Comparison of ENCODE assay signal across 1 cellular context in the genomic region with DNA sequence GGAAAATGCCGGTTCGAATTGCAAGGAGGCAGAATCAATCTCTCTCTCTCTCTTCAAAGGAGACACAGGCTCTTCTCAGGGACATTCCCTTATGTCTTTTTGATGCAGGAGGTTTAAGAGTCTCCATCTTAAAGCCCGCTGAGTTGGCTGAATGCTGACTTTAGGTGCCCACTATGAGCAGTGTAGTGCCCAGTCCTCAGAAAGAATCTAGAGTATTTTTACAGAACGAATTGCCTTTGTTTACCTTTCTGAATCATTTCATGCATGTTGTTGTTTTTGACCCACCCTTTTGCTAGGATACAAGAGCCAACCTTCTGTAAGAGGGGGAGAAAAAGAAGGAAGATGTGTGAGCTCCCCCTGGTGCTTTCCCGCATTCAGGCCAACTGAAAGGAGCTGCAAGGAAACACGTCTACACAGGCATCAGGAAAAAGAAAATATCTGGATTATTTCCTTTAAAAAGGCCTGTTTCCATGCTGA.
TF ChIP-seq lines count a peak whose summit lies in the region.

No MANE protein-coding gene starts in this region.

TF ChIP-seq in HEK293, 187 proteins besides CTCF, POLR2A, EP300 and RAD21:
- TF ChIP-seq ZNF148 (tag by site-specific recombination; IDR thresholded peaks at IDR 0.05; ENCODE audit: borderline replicate concordance) (no peak), IKZF3 (tag by site-specific recombination; IDR thresholded peaks at IDR 0.05) (peak; percentile 76), ZSCAN30 (tag by site-specific recombination; IDR thresholded peaks at IDR 0.05) (peak; percentile 41; the same call in 1 of the 2 replicates), ZNF335 (tag by site-specific recombination; conservative IDR thresholded peaks at IDR 0.05) (peak; percentile 86), ZNF654 (tag by site-specific recombination; IDR thresholded peaks at IDR 0.05; ENCODE audit: low read depth) (peak; percentile 57), ZNF513 (tag by site-specific recombination; IDR thresholded peaks at IDR 0.05) (peak; percentile 17; the same call in 1 of the 2 replicates), ZNF341 (tag by site-specific recombination; IDR thresholded peaks at IDR 0.05; ENCODE audit: low read depth) (peak; percentile 43), PRDM10 (tag by site-specific recombination; IDR thresholded peaks at IDR 0.05) (peak; percentile 77), KLF1 (tag by site-specific recombination; IDR thresholded peaks at IDR 0.05) (no peak)
